Comparison of ENCODE assay signal across 22 cellular contexts in genomic region chr1:163055531-163055930, GRCh38. TPM values are rescaled to one million over a fixed set of nuclear protein-coding genes. Genes with fewer than 3 reads are reported as not detected.
DNase-seq lines count a peak whose midpoint lies in the region; ATAC-seq, FAIRE-seq and TF ChIP-seq lines count a peak whose summit lies in the region.
"Had no signal": no experiment of that assay in that cellular context is flagged by ENCODE, and none has a peak within 500 bp of the region (broad histone marks: within the 10 kb centered on the region; RNA-seq: fewer than 3 reads in every experiment).

No MANE protein-coding gene starts in this region.

- POLR2A ChIA-PET in H1 (lab: Charles Lee; ENCODE audit: partially characterized antibody), result no interaction called here

- no peak overlapping the region for H4K8ac ChIP-seq in H1 (ENCODE audit: extremely low read depth, insufficient read depth, low read length)

- no peaks in the 10 kb centered on the region for H3K36me3 ChIP-seq in H1 (ENCODE audit: control insufficient read depth in 2 of 4, insufficient read depth in 4 of 4, low read length in 3 of 4)
- H3K36me3 ChIP-seq: HAP-1, upper lobe of right lung had no signal

- TF ChIP-seq CTCF in H1 (IDR thresholded peaks at IDR 0.05; ENCODE audit: control extremely low read depth in 1 of 3, insufficient read depth in 1 of 3, low read depth in 1 of 3, low read length in 3 of 3), result no peak

- WGBS in H1 (ENCODE audit: extremely low coverage in 1 of 2, insufficient coverage in 1 of 2, insufficient read length in 1 of 2, insufficient replicate concordance in 2 of 2, low coverage in 1 of 2, low lambda C conversion rate in 2 of 2, missing lambda C conversion rate in 1 of 2), 2 experiments, result 88% methylated on average over 4 of the region's 4 CpGs; no CpG with 5 or more reads in 1 of the 2 experiments

- no peak overlapping the region for H2BK120ac ChIP-seq in H1 (replicated peaks; ENCODE audit: low read depth, low read length)

- no peak overlapping the region for H3K4me3 Mint-ChIP-seq in T-helper 17 cell
- H3K4me3 Mint-ChIP-seq: activated naive CD8-positive, alpha-beta T cell treated with anti-CD3 and anti-CD28 coated beads, Interleukin-2, amount 50 U/mL, for 24 hours; activated T-cell treated with anti-CD3 and anti-CD28 coated beads, Interleukin-2, amount 50 U/mL, for 24 hours; central memory CD8-positive, alpha-beta T cell; effector memory CD8-positive, alpha-beta T cell had no signal

- TF ChIP-seq RAD21 in H1 (IDR thresholded peaks at IDR 0.05 in 1 of 2, conservative IDR thresholded peaks at IDR 0.05 in 1 of 2; ENCODE audit: low read depth in 2 of 2, low read length in 2 of 2), result no peak

- no peak overlapping the region for H2AK5ac ChIP-seq in H1 (ENCODE audit: low read depth, low read length)

- no peaks in the 10 kb centered on the region for H3K9me3 ChIP-seq in H1 (ENCODE audit: insufficient read depth in 2 of 2, low read depth in 1 of 2, low read length in 1 of 2)
- H3K9me3 ChIP-seq in T-helper 17 cell (ENCODE audit: control insufficient read depth, low read length, poor library complexity, severe bottlenecking), result no peaks in the 10 kb centered on the region
- H3K9me3 ChIP-seq: HAP-1, SK-N-SH, upper lobe of right lung had no signal

- no peak overlapping the region for H4K5ac ChIP-seq in H1 (ENCODE audit: insufficient read length, low read depth, low read length)

- no peaks in the 10 kb centered on the region for H3K79me2 ChIP-seq in H1 (ENCODE audit: control insufficient read depth in 1 of 2, insufficient read depth in 2 of 2, low read length in 2 of 2)
- H3K79me2 ChIP-seq: parathyroid adenoma had no signal

- no peaks in the 10 kb centered on the region for H3K23me2 ChIP-seq in H1 (ENCODE audit: low read depth, low read length)

- H3K4me3 ChIP-seq in H1 (ENCODE audit: extremely low read depth in 1 of 4, insufficient read depth in 2 of 4, low read depth in 3 of 4, low read length in 4 of 4), result no peak overlapping the region
- H3K4me3 ChIP-seq: HAP-1, upper lobe of right lung had no signal

- no peak overlapping the region for H2BK20ac ChIP-seq in H1 (ENCODE audit: low read length)

- H3K14ac ChIP-seq in H1 (ENCODE audit: insufficient read length), result no peak overlapping the region

- no peaks in the 10 kb centered on the region for H3K27me3 ChIP-seq in H1 (replicated peaks in 1 of 4; ENCODE audit: control insufficient read depth in 3 of 4, extremely low read depth in 1 of 4, insufficient read depth in 3 of 4, low read length in 3 of 4)
- H3K27me3 ChIP-seq: upper lobe of right lung had no signal

- H2AFZ ChIP-seq in H1 (ENCODE audit: low read length), result 0 out of 2 replicates have a peak overlapping the region, but pooled peaks have one; percentile 44
- H2AFZ ChIP-seq: parathyroid adenoma had no signal

- no peaks in the 10 kb centered on the region for H3K79me1 ChIP-seq in H1 (ENCODE audit: low read depth, low read length)

- no peak overlapping the region for H3K4ac ChIP-seq in H1 (replicated peaks; ENCODE audit: insufficient read length, low read depth, low read length)

- H3K36me3 Mint-ChIP-seq in T-helper 17 cell (ENCODE audit: low read depth), result no peaks in the 10 kb centered on the region

- no peak overlapping the region for H3K27ac ChIP-seq in H1 (ENCODE audit: low read depth, low read length)
- H3K27ac ChIP-seq: parathyroid adenoma, upper lobe of right lung had no signal

- no peaks in the 10 kb centered on the region for H4K20me1 ChIP-seq in H1 (replicated peaks in 1 of 2; ENCODE audit: control insufficient read depth in 1 of 2, insufficient read depth in 2 of 2, low read length in 2 of 2)

- DNase-seq in COLO668 (lab: John Stamatoyannopoulos, UW; ENCODE audit: unreplicated experiment) (peak; percentile 82), NCI-H146 treated with DMSO at 0.1 percent for 48 hours (lab: John Stamatoyannopoulos, UW; ENCODE audit: unreplicated experiment) (peak; percentile 96), NCI-H345 treated with DMSO at 0.1 percent for 48 hours (lab: John Stamatoyannopoulos, UW; ENCODE audit: unreplicated experiment) (peak; percentile 73), H1 (ENCODE audit: low read depth in 1 of 2, low spot score in 2 of 2) (no peak), T-helper 17 cell (no peak)
- no peak for DNase-seq in stimulated activated CD4-positive, alpha-beta T cell treated with anti-CD3 and anti-CD28 coated beads, Interleukin-2, amount 100 ng/mL, for 48 hours
- DNase-seq: activated naive CD8-positive, alpha-beta T cell treated with anti-CD3 and anti-CD28 coated beads, Interleukin-2, amount 50 U/mL, for 24 hours; activated T-cell treated with anti-CD3 and anti-CD28 coated beads, Interleukin-2, amount 50 U/mL, for 24 hours; effector memory CD8-positive, alpha-beta T cell; SK-N-SH; small intestine; stimulated activated naive CD4-positive, alpha-beta T cell; upper lobe of right lung had no signal

- no peak for TF ChIP-seq POLR2A in H1 (IDR thresholded peaks at IDR 0.05; ENCODE audit: control extremely low read depth in 1 of 2, low read depth in 2 of 2, low read length in 2 of 2)

- no peak for ATAC-seq in HG02610 (IDR thresholded peaks at IDR 0.05; ENCODE audit: unreplicated experiment)
- no peak for ATAC-seq in GM21447 (IDR thresholded peaks at IDR 0.05; ENCODE audit: unreplicated experiment)
- ATAC-seq in T-helper 17 cell, result no peak
- ATAC-seq: activated naive CD8-positive, alpha-beta T cell treated with anti-CD3 and anti-CD28 coated beads, Interleukin-2, amount 50 U/mL, for 24 hours; effector memory CD8-positive, alpha-beta T cell; HepG2; left lobe of liver had no signal

- H3K27ac Mint-ChIP-seq in T-helper 17 cell, result no peak overlapping the region
- H3K27ac Mint-ChIP-seq: activated naive CD8-positive, alpha-beta T cell treated with anti-CD3 and anti-CD28 coated beads, Interleukin-2, amount 50 U/mL, for 24 hours; activated T-cell treated with anti-CD3 and anti-CD28 coated beads, Interleukin-2, amount 50 U/mL, for 24 hours; effector memory CD8-positive, alpha-beta T cell had no signal

- H3K4me1 ChIP-seq in H1 (replicated peaks in 1 of 4; ENCODE audit: control insufficient read depth in 3 of 4, insufficient read depth in 4 of 4, low read length in 3 of 4), result no peaks in the 10 kb centered on the region
- H3K4me1 ChIP-seq: HAP-1, parathyroid adenoma, upper lobe of right lung had no signal

- no peak for TF ChIP-seq EP300 in H1 (IDR thresholded peaks at IDR 0.05; ENCODE audit: borderline replicate concordance in 1 of 2, low read depth in 2 of 2, low read length in 2 of 2)

- CTCF ChIA-PET in H1 (lab: Charles Lee; ENCODE audit: partially characterized antibody), result interaction anchor here (3.6 kb wide), 1 partner anchor 14 kb away, joined by 32 read pairs; the partner anchor contains the start of gene RGS4

- H3K4me1 Mint-ChIP-seq in T-helper 17 cell, result no peaks in the 10 kb centered on the region
- H3K4me1 Mint-ChIP-seq: activated naive CD8-positive, alpha-beta T cell treated with anti-CD3 and anti-CD28 coated beads, Interleukin-2, amount 50 U/mL, for 24 hours; central memory CD8-positive, alpha-beta T cell had no signal

- no peak overlapping the region for H2BK5ac ChIP-seq in H1 (ENCODE audit: low read depth, low read length)

- no peak overlapping the region for H3K4me2 ChIP-seq in H1 (ENCODE audit: insufficient read depth in 1 of 2, low read depth in 2 of 2, low read length in 2 of 2)
- H3K4me2 ChIP-seq: SK-N-SH had no signal

- no peak overlapping the region for H2BK15ac ChIP-seq in H1 (ENCODE audit: low read length)

- H3K27me3 Mint-ChIP-seq in T-helper 17 cell, result peaks cover 33% of the 10 kb centered on the region

- no peak overlapping the region for H3K23ac ChIP-seq in H1 (ENCODE audit: insufficient read length)

- no peak overlapping the region for H3K9ac ChIP-seq in H1 (replicated peaks in 1 of 4; ENCODE audit: extremely low read depth in 1 of 4, low read depth in 3 of 4, low read length in 3 of 4)
- H3K9ac ChIP-seq: parathyroid adenoma, SK-N-SH had no signal

- no peak overlapping the region for H4K91ac ChIP-seq in H1 (replicated peaks; ENCODE audit: insufficient read length, low read length)

- H3K56ac ChIP-seq in H1 (replicated peaks; ENCODE audit: insufficient read length, low read depth, low read length), result no peak overlapping the region

- FAIRE-seq in H1 (lab: Jason Lieb, UNC), result no peak
- FAIRE-seq: G401.6, GM12891, HepG2, small intestine had no signal

- H2BK12ac ChIP-seq in H1 (ENCODE audit: low read depth, low read length), result no peak overlapping the region

- no peak overlapping the region for H3K18ac ChIP-seq in H1 (ENCODE audit: extremely low read depth, low read length)

TF ChIP-seq in H1, 55 proteins besides CTCF, POLR2A, EP300 and RAD21:
- TF ChIP-seq CTBP2 (IDR thresholded peaks at IDR 0.05; ENCODE audit: borderline replicate concordance, insufficient read depth, insufficient read length, low read length) (no peak), RBBP5 (IDR thresholded peaks at IDR 0.05; ENCODE audit: borderline replicate concordance, low read depth, low read length) (no peak), POU5F1 (IDR thresholded peaks at IDR 0.05; ENCODE audit: low read depth, low read length) (no peak), SIX5 (IDR thresholded peaks at IDR 0.05; ENCODE audit: low read depth, low read length) (no peak), TEAD4 (IDR thresholded peaks at IDR 0.05; ENCODE audit: low read depth, low read length) (no peak), CBX8 (IDR thresholded peaks at IDR 0.05; ENCODE audit: borderline replicate concordance, low read depth, low read length) (no peak), NRF1 (IDR thresholded peaks at IDR 0.05; ENCODE audit: low read depth, low read length) (no peak)

RNA-seq across cellular contexts. Expression of gene RGS4, which starts 13.6 kb away (rescaled TPM):
- 0.46 and 0.74 TPM in 2 replicates for total RNA-seq in H1 (2021; fragmentation: NEBNext Ultra II Directional; extraction: Animal tissue kit (Norgen Biotek cat#: 25700))
- polyA plus RNA-seq in H1 (2011; rRNA removed), result 0.08 and 0.26 TPM in 2 replicates
- polyA plus RNA-seq in H1 (2011; cell fraction: cytosol; rRNA removed), result 0.06 TPM
- 0.21 TPM for polyA plus RNA-seq in H1 (2011; cell fraction: nucleus; rRNA removed)
- polyA plus RNA-seq in H1 (2012, experiment 1 of 2), result 0.31 to 1.1 TPM (median 0.31 TPM) in 3 of 4 replicates, not detected in the other
- not detected for polyA plus RNA-seq in H1 (2012, experiment 2 of 2)
- polyA plus RNA-seq in H1 (2013, experiment 1 of 2), result 0.43 TPM
- polyA plus RNA-seq in H1 (2013, experiment 2 of 2), result 0.42 TPM
- 0.24 and 0.73 TPM in 2 replicates for polyA minus RNA-seq in H1 (2011; rRNA and poly(A)+ RNA removed)
- polyA minus RNA-seq in H1 (2011; cell fraction: cytosol; rRNA and poly(A)+ RNA removed), result not detected
- polyA minus RNA-seq in H1 (2011; cell fraction: nucleus; rRNA and poly(A)+ RNA removed), result 0.40 TPM
- not detected for total RNA-seq in T-helper 17 cell
- total RNA-seq: HepG2 had no signal
- polyA plus RNA-seq: HepG2 had no signal

Comparison
In these comparisons a context has a peak if more than half of its experiments do, and no peak if none do; other contexts are left out.
1. DNase-seq: peak in COLO668 (single experiment), NCI-H146 treated with DMSO at 0.1 percent for 48 hours (single experiment) and NCI-H345 treated with DMSO at 0.1 percent for 48 hours (single experiment); none in H1 (0 of 2), T-helper 17 cell (0 of 3) and stimulated activated CD4-positive, alpha-beta T cell treated with anti-CD3 and anti-CD28 coated beads, Interleukin-2, amount 100 ng/mL, for 48 hours (0 of 2).